10 cellular contexts compared by ENCODE assay signal in the genomic region with DNA sequence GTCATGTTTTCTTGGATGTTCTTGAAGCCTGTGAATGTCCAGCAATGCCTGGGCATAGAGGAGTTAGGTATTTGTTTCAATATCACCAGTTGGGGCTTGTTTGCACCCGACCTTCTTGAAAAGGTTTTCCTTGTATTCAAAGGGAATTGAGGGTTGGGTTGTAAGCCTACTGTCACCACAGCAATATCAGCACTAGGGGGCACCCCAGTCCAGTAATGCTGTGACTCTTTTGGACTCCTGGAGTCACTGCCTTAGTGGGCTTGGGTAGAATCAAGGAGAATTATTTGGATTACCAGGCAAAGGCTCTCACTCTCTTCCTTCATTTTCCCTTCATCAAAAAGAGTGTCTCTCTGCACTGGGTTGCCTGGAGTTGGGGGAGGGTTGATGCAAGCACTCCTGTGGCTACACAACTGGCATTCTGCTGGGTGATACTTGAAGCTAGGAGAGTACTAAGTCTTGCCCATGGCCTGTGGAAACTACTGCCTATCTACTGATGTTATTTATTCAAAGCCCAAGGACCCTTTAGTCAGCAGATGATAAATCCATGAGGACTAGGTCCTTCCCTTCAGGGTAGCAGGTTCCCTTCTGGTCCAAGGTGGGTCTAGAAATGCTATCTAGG. TPM values are rescaled to one million over a fixed set of nuclear protein-coding genes. Genes with fewer than 3 reads are reported as not detected.
DNase-seq lines count a peak whose midpoint lies in the region; ATAC-seq and TF ChIP-seq lines count a peak whose summit lies in the region.
"Had no signal": no experiment of that assay in that cellular context is flagged by ENCODE, and none has a peak within 500 bp of the region (broad histone marks: within the 10 kb centered on the region; RNA-seq: fewer than 3 reads in every experiment).

No MANE protein-coding gene starts in this region.

- WGBS in gastroesophageal sphincter (ENCODE audit: low coverage in 1 of 2), 2 donors: 20 to 60% methylated on average over 1 of the region's 1 CpG

- H3K9me3 ChIP-seq in gastroesophageal sphincter: peaks cover 0 to 13% (median 0%) of the 10 kb centered on the region in 3 donors
- H3K9me3 ChIP-seq: SJSA1 had no signal

- H3K36me3 ChIP-seq in gastroesophageal sphincter: no peaks in the 10 kb centered on the region
- H3K36me3 ChIP-seq: SJSA1 had no signal

- H3K27me3 ChIP-seq in foreskin keratinocyte (no peaks in the 10 kb centered on the region), gastroesophageal sphincter (no peaks in the 10 kb centered on the region)
- H3K27me3 ChIP-seq: SJSA1 had no signal

- ATAC-seq in foreskin keratinocyte: peak; percentile 56
- no peak for ATAC-seq in HG03045 (IDR thresholded peaks at IDR 0.05; ENCODE audit: unreplicated experiment)
- ATAC-seq in gastroesophageal sphincter: no peak

- H3K4me3 ChIP-seq in gastroesophageal sphincter: no peak overlapping the region
- H3K4me3 ChIP-seq: SJSA1 had no signal

- no peak overlapping the region for H3K27ac ChIP-seq in foreskin keratinocyte
- no peak overlapping the region for H3K27ac ChIP-seq in gastroesophageal sphincter
- H3K27ac ChIP-seq: SJSA1 had no signal

- DNase-seq in ELR (ENCODE audit: low read depth): peak; percentile 42
- peak; percentile 3 for DNase-seq in LHCN-M2 (ENCODE audit: low read depth)
- DNase-seq in activated CD4-positive, alpha-beta T cell treated with anti-CD3 and anti-CD28 coated beads, Interleukin-2, amount 50 U/mL, for 48 hours: peak; percentile 52 to 67
- DNase-seq in foreskin keratinocyte: peak in 1 of 2 donors; percentile 18
- DNase-seq in stimulated activated CD4-positive, alpha-beta T cell treated with anti-CD3 and anti-CD28 coated beads, Interleukin-4, amount 100 ng/mL, for 1 hour: peak; percentile 36
- no peak for DNase-seq in retina

- TF ChIP-seq CTCF in foreskin keratinocyte (conservative IDR thresholded peaks at IDR 0.05) (peak; percentile 58), gastroesophageal sphincter (IDR thresholded peaks at IDR 0.05) (no peak)

- no peak for TF ChIP-seq POLR2A in gastroesophageal sphincter (IDR thresholded peaks at IDR 0.05)

- no peaks in the 10 kb centered on the region for H3K4me1 ChIP-seq in foreskin keratinocyte
- no peaks in the 10 kb centered on the region for H3K4me1 ChIP-seq in gastroesophageal sphincter
- H3K4me1 ChIP-seq: SJSA1 had no signal

- no peak for TF ChIP-seq EP300 in gastroesophageal sphincter (IDR thresholded peaks at IDR 0.05)

RNA-seq across cellular contexts. Expression of a gene that starts 34.5 kb away (rescaled TPM):
- total RNA-seq in LHCN-M2 (2014; rRNA removed) (not detected in 2 replicates), foreskin keratinocyte (not detected in 2 replicates), gastroesophageal sphincter (not detected)
- not detected for polyA plus RNA-seq in LHCN-M2 (2012)
- not detected in 2 replicates for polyA plus RNA-seq in foreskin keratinocyte
- total RNA-seq: natural killer cell treated with Interleukin-12 subunit alpha and Interleukin-12 subunit beta and Interleukin-15 and Interleukin-18, amount 100 ng/mL, for 72 hours; SJSA1 had no signal

RNA-seq across cellular contexts. Expression of a gene that starts 44.8 kb away (rescaled TPM):
- total RNA-seq in LHCN-M2 (2014; rRNA removed) (not detected in 2 replicates), foreskin keratinocyte (not detected in 2 replicates), gastroesophageal sphincter (not detected)
- not detected for polyA plus RNA-seq in LHCN-M2 (2012)
- polyA plus RNA-seq in foreskin keratinocyte: not detected in 2 replicates
- total RNA-seq: natural killer cell treated with Interleukin-12 subunit alpha and Interleukin-12 subunit beta and Interleukin-15 and Interleukin-18, amount 100 ng/mL, for 72 hours; SJSA1 had no signal

RNA-seq across cellular contexts. Expression of a gene that starts 47.7 kb away (rescaled TPM):
- total RNA-seq in LHCN-M2 (2014; rRNA removed) (not detected in 2 replicates), foreskin keratinocyte (not detected in 2 replicates), gastroesophageal sphincter (not detected)
- not detected for polyA plus RNA-seq in LHCN-M2 (2012)
- polyA plus RNA-seq in foreskin keratinocyte: not detected in 2 replicates
- total RNA-seq: natural killer cell treated with Interleukin-12 subunit alpha and Interleukin-12 subunit beta and Interleukin-15 and Interleukin-18, amount 100 ng/mL, for 72 hours; SJSA1 had no signal
